ENCODE assay signal across 8 cellular contexts in the genomic region with DNA sequence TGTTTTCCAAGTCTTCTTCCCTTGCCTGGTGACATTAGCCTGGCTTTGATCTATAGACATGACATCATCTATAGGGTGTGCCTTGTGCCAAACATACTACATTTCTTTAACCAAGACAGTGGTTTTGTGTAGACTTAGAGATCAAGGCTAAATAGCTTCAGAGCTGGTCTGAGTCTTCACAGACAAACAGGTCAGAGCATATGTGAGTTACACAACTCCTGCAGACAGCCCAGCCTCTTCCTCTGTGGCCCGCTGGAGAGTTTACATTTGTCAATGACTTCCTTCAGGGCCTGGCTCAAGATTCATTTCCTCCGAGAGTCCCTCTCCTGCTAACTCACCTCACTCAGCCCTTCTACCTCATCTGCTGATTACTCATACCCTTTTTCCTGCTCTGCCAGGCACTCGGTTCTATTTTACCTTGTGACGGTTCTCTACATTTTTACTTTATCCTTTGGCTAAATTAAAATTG.
DNase-seq lines count a peak whose midpoint lies in the region; ATAC-seq, FAIRE-seq and TF ChIP-seq lines count a peak whose summit lies in the region.

No MANE protein-coding gene starts in this region.

- ATAC-seq in T-helper 17 cell (peak; percentile 72), GM21825 (IDR thresholded peaks at IDR 0.05; ENCODE audit: unreplicated experiment) (no peak)

- H3K36me3 Mint-ChIP-seq in T-helper 17 cell (ENCODE audit: low read depth) (no peaks in the 10 kb centered on the region), osteocyte (ENCODE audit: unreplicated experiment) (no peaks in the 10 kb centered on the region)

- H3K27me3 Mint-ChIP-seq in T-helper 17 cell (peaks cover 8% of the 10 kb centered on the region), osteocyte (ENCODE audit: unreplicated experiment) (no peaks in the 10 kb centered on the region)

- H3K9me3 Mint-ChIP-seq in osteocyte (ENCODE audit: unreplicated experiment) = peaks cover 11% of the 10 kb centered on the region

- TF ChIP-seq POLR2A in GM12891 (IDR thresholded peaks at IDR 0.05; ENCODE audit: low read depth, low read length) = no peak

- no peaks in the 10 kb centered on the region for H3K9me3 ChIP-seq in T-helper 17 cell (ENCODE audit: control insufficient read depth, low read length, poor library complexity, severe bottlenecking)

- H3K4me3 ChIP-seq in fibroblast of pulmonary artery (replicated peaks; ENCODE audit: low read depth, low read length) = no peak overlapping the region

- TF ChIP-seq CTCF in fibroblast of pulmonary artery (IDR thresholded peaks at IDR 0.05; ENCODE audit: low read length, missing control alignments) = no peak
- no peak for TF ChIP-seq CTCF in osteocyte (IDR thresholded peaks at IDR 0.05)

- peak; percentile 11 for DNase-seq in stimulated activated CD4-positive, alpha-beta T cell treated with anti-CD3 and anti-CD28 coated beads, Interleukin-4, amount 100 ng/mL, for 24 hours
- no peak for DNase-seq in stimulated activated CD4-positive, alpha-beta T cell treated with anti-CD3 and anti-CD28 coated beads, Interleukin-4, amount 100 ng/mL, for 1 hour
- no peak for DNase-seq in T-helper 17 cell
- peak; percentile 87 for DNase-seq in fibroblast of pulmonary artery (ENCODE audit: low read depth)
- peak; percentile 56 for DNase-seq in osteocyte (ENCODE audit: extremely low spot score, unreplicated experiment)
- DNase-seq in GM12891 (ENCODE audit: insufficient read length, low spot score) = no peak
- DNase-seq in stimulated activated naive CD4-positive, alpha-beta T cell (lab: John Stamatoyannopoulos, UW) = no peak

- no peak for FAIRE-seq in GM12891 (lab: Jason Lieb, UNC)

- no peaks in the 10 kb centered on the region for H3K4me1 Mint-ChIP-seq in T-helper 17 cell
- H3K4me1 Mint-ChIP-seq in osteocyte (ENCODE audit: unreplicated experiment) = peaks cover 31% of the 10 kb centered on the region

- H3K27ac Mint-ChIP-seq in T-helper 17 cell (peak overlapping the region; percentile 63), osteocyte (ENCODE audit: unreplicated experiment) (peak overlapping the region; percentile 6)

- H3K4me3 Mint-ChIP-seq in T-helper 17 cell (no peak overlapping the region), osteocyte (ENCODE audit: unreplicated experiment) (no peak overlapping the region)

TF ChIP-seq in GM12891, 5 proteins besides CTCF, POLR2A, EP300 and RAD21:
- TF ChIP-seq POLR2AphosphoS5 (IDR thresholded peaks at IDR 0.05; ENCODE audit: low read depth, low read length) = no peak
- TF ChIP-seq TAF1 (IDR thresholded peaks at IDR 0.05; ENCODE audit: low read depth, low read length) = no peak
- no peak for TF ChIP-seq POU2F2 (IDR thresholded peaks at IDR 0.05; ENCODE audit: low read depth, low read length)
- TF ChIP-seq PAX5 (IDR thresholded peaks at IDR 0.05; ENCODE audit: insufficient read depth, low read length, severe bottlenecking) = no peak
- no peak for TF ChIP-seq SPI1 (IDR thresholded peaks at IDR 0.05; ENCODE audit: low read depth, low read length)
TF ChIP-seq in GM12891: peak in this region for 0.

Comparison
In these comparisons a context has a peak if more than half of its experiments do, and no peak if none do; other contexts are left out.
1. DNase-seq: peak in stimulated activated CD4-positive, alpha-beta T cell treated with anti-CD3 and anti-CD28 coated beads, Interleukin-4, amount 100 ng/mL, for 24 hours (single experiment), fibroblast of pulmonary artery (single experiment) and osteocyte (single experiment); none in stimulated activated CD4-positive, alpha-beta T cell treated with anti-CD3 and anti-CD28 coated beads, Interleukin-4, amount 100 ng/mL, for 1 hour (single experiment), T-helper 17 cell (0 of 3), GM12891 (single experiment) and stimulated activated naive CD4-positive, alpha-beta T cell (0 of 6).